ENCODE assay signal across 31 cellular contexts in genomic region chr2:121659933-121660332, GRCh38.
"Had no signal": no experiment of that assay in that cellular context is flagged by ENCODE, and none has a peak within 500 bp of the region (broad histone marks: within the 10 kb centered on the region; RNA-seq: fewer than 3 reads in every experiment).

No MANE protein-coding gene starts in this region.

- H3K9me3 Mint-ChIP-seq: naive thymus-derived CD4-positive, alpha-beta T cell; natural killer cell; nephron; neural progenitor cell; stimulated activated memory B cell treated with anti-CD40 and anti-IgM and Interleukin-4, amounts not matched to agents 10 μg/mL and 1 μg/mL and 100 μg/mL, for 72 hours; stimulated activated naive CD8-positive, alpha-beta T cell treated with anti-CD3 and anti-CD28 coated beads, Interleukin-15, amount 100 ng/mL, for 72 hours; type B pancreatic cell had no signal

- H3K9me3 ChIP-seq: ovary, psoas muscle, spleen, suprapubic skin, testis, tibial artery, transverse colon, upper lobe of right lung, vagina had no signal

- H3K4me3 Mint-ChIP-seq: naive thymus-derived CD4-positive, alpha-beta T cell; natural killer cell; nephron; neural progenitor cell; stimulated activated memory B cell treated with anti-CD40 and anti-IgM and Interleukin-4, amounts not matched to agents 10 μg/mL and 1 μg/mL and 100 μg/mL, for 72 hours; stimulated activated naive CD8-positive, alpha-beta T cell treated with anti-CD3 and anti-CD28 coated beads, Interleukin-15, amount 100 ng/mL, for 72 hours; type B pancreatic cell had no signal

- DNase-seq: naive thymus-derived CD4-positive, alpha-beta T cell; natural killer cell; occipital lobe; ovary; posterior cingulate gyrus; psoas muscle; right cardiac atrium; spleen; stimulated activated CD4-positive, alpha-beta T cell treated with anti-CD3 and anti-CD28 coated beads, Interleukin-12 subunit alpha, Interleukin-12 subunit beta, amount 100 ng/mL, for 4 hours; stimulated activated CD4-positive, alpha-beta T cell treated with anti-CD3 and anti-CD28 coated beads, Interleukin-1b, Interleukin-23, amount 100 ng/mL, for 48 hours; stimulated activated CD4-positive, alpha-beta T cell treated with anti-CD3 and anti-CD28 coated beads, Interleukin-4, amount 100 ng/mL, for 1 hour; stimulated activated CD4-positive, alpha-beta T cell treated with anti-CD3 and anti-CD28 coated beads, Interleukin-4, amount 100 ng/mL, for 4 hours; stimulated activated CD8-positive, alpha-beta memory T cell treated with anti-CD3 and anti-CD28 coated beads, Interleukin-4, amount 100 ng/mL, for 48 hours; stimulated activated naive CD4-positive, alpha-beta T cell; stimulated activated naive CD8-positive, alpha-beta T cell treated with anti-CD3 and anti-CD28 coated beads, Interleukin-15, amount 100 ng/mL, for 72 hours; stimulated activated naive CD8-positive, alpha-beta T cell treated with anti-CD3 and anti-CD28 coated beads, Interleukin-15, Interleukin-2, amounts not matched to agents 100 U/mL and 50 U/mL, for 24 hours; substantia nigra; testis; tibial artery; transverse colon; upper lobe of right lung had no signal

- H3K27ac ChIP-seq: neural progenitor cell, ovary, parathyroid adenoma, psoas muscle, skin epidermis, spleen, suprapubic skin, testis, tibial artery, transverse colon, upper lobe of right lung, vagina had no signal

- ATAC-seq: naive thymus-derived CD4-positive, alpha-beta T cell; natural killer cell; psoas muscle; right cardiac atrium; sciatic nerve; stimulated activated memory B cell treated with anti-CD40 and anti-IgM and Interleukin-4, amounts not matched to agents 10 μg/mL and 1 μg/mL and 100 μg/mL, for 72 hours; stimulated activated naive CD8-positive, alpha-beta T cell treated with anti-CD3 and anti-CD28 coated beads, Interleukin-15, amount 100 ng/mL, for 72 hours; stimulated activated naive CD8-positive, alpha-beta T cell treated with anti-CD3 and anti-CD28 coated beads, Interleukin-15, Interleukin-2, amounts not matched to agents 100 U/mL and 50 U/mL, for 24 hours; upper lobe of right lung had no signal

- H3K36me3 Mint-ChIP-seq: natural killer cell had no signal

- H3K4me1 Mint-ChIP-seq: nephron, neural progenitor cell had no signal

- H3K27me3 Mint-ChIP-seq: naive thymus-derived CD4-positive, alpha-beta T cell; progenitor cell of endocrine pancreas; stimulated activated memory B cell treated with anti-CD40 and anti-IgM and Interleukin-4, amounts not matched to agents 10 μg/mL and 1 μg/mL and 100 μg/mL, for 72 hours; stimulated activated naive CD8-positive, alpha-beta T cell treated with anti-CD3 and anti-CD28 coated beads, Interleukin-15, amount 100 ng/mL, for 72 hours; type B pancreatic cell had no signal

- H3K27me3 ChIP-seq: neural progenitor cell, ovary, spleen, suprapubic skin, testis, tibial artery, transverse colon, upper lobe of right lung, vagina had no signal

- H3K27ac Mint-ChIP-seq: natural killer cell; nephron; neural progenitor cell; progenitor cell of endocrine pancreas; stimulated activated memory B cell treated with anti-CD40 and anti-IgM and Interleukin-4, amounts not matched to agents 10 μg/mL and 1 μg/mL and 100 μg/mL, for 72 hours; stimulated activated naive CD8-positive, alpha-beta T cell treated with anti-CD3 and anti-CD28 coated beads, Interleukin-15, amount 100 ng/mL, for 72 hours; type B pancreatic cell had no signal
